In genomic region chr3:30770387-30770786, GRCh38 we compare ENCODE assay signal across 9 cellular contexts.
A peak's percentile ranks its signal among the peaks of the same experiment; 100 is the strongest.
DNase-seq lines count a peak whose midpoint lies in the region; ATAC-seq and TF ChIP-seq lines count a peak whose summit lies in the region.
"Had no signal": no experiment of that assay in that cellular context is flagged by ENCODE, and none has a peak within 500 bp of the region (broad histone marks: within the 10 kb centered on the region; RNA-seq: fewer than 3 reads in every experiment).

No MANE protein-coding gene starts in this region.

- WGBS in body of pancreas, 2 donors, result 51 to 60% methylated on average over 3 of the region's 3 CpGs
- WGBS in tibial nerve, 2 donors, result 23 to 31% methylated on average over 3 of the region's 3 CpGs

- H3K4me1 ChIP-seq in body of pancreas (peaks cover 6% of the 10 kb centered on the region), tibial nerve (peaks cover 0 to 15% (median 2%) of the 10 kb centered on the region in 4 donors)

- no peak for TF ChIP-seq POLR2A in body of pancreas (IDR thresholded peaks at IDR 0.05)
- TF ChIP-seq POLR2A in tibial nerve (IDR thresholded peaks at IDR 0.05), result no peak

- DNase-seq in HS-5 (ENCODE audit: low read depth) (peak; percentile 88), body of pancreas (peak; percentile 9 to 47 (median 24)), kidney glomerular epithelial cell (lab: John Stamatoyannopoulos, UW) (peak; percentile 84), tibial nerve (ENCODE audit: low spot score in 2 of 2) (peak; percentile 44 to 52), NCI-H1092 (lab: John Stamatoyannopoulos, UW) (no peak)
- DNase-seq: activated gamma-delta T cell treated with Interleukin-2 at 50 U/mL for 16 hours, NCI-H1105 had no signal

- no peaks in the 10 kb centered on the region for H3K9me3 ChIP-seq in body of pancreas
- H3K9me3 ChIP-seq in tibial nerve, result no peaks in the 10 kb centered on the region

- H3K36me3 ChIP-seq in body of pancreas (replicated peaks in 1 of 2; ENCODE audit: insufficient read depth in 1 of 2, low read depth in 2 of 2), result no peaks in the 10 kb centered on the region
- no peaks in the 10 kb centered on the region for H3K36me3 ChIP-seq in tibial nerve

- H3K27ac ChIP-seq in body of pancreas, result no peak overlapping the region
- H3K27ac ChIP-seq in tibial nerve, result peak overlapping the region in 1 of 4 donors; percentile 63

- ATAC-seq in body of pancreas (peak; percentile 75), HG03457 (IDR thresholded peaks at IDR 0.05; ENCODE audit: unreplicated experiment) (no peak), GM18907 (IDR thresholded peaks at IDR 0.05; ENCODE audit: unreplicated experiment) (no peak)

- TF ChIP-seq CTCF in body of pancreas (IDR thresholded peaks at IDR 0.05) (no peak), tibial nerve (IDR thresholded peaks at IDR 0.05) (no peak)

- no peak overlapping the region for H3K4me3 ChIP-seq in body of pancreas
- no peak overlapping the region for H3K4me3 ChIP-seq in tibial nerve

- intact Hi-C loops in body of pancreas (cut with DNase I), result loop anchor here (5.0 kb wide), 1 partner anchor 362 kb away; no protein-coding TSS in a partner anchor

- H3K27me3 ChIP-seq in body of pancreas, result no peaks in the 10 kb centered on the region
- H3K27me3 ChIP-seq in tibial nerve, result no peaks in the 10 kb centered on the region

- peak in 1 of 2 donors; percentile 45 for TF ChIP-seq EP300 in tibial nerve (IDR thresholded peaks at IDR 0.05)
